17 cellular contexts compared by ENCODE assay signal in genomic region chr2:7953184-7953583, GRCh38.
"Had no signal": no experiment of that assay in that cellular context is flagged by ENCODE, and none has a peak within 500 bp of the region (broad histone marks: within the 10 kb centered on the region; RNA-seq: fewer than 3 reads in every experiment).

No MANE protein-coding gene starts in this region.

- H3K79me2 ChIP-seq: parathyroid adenoma had no signal

- DNase-seq: activated CD4-positive, alpha-beta T cell treated with anti-CD3 and anti-CD28 coated beads, Interleukin-2, amount 10 ng/mL, durations not matched to agents 24 days and 14 days; activated CD8-positive, alpha-beta T cell treated with anti-CD3 and anti-CD28 coated beads, Interleukin-2, amount 10 ng/mL, durations not matched to agents 7 days and 5 days; activated naive CD4-positive, alpha-beta T cell treated with anti-CD3 and anti-CD28 coated beads, Interleukin-2, amount 50 U/mL, for 16 hours; activated T-cell treated with anti-CD3 and anti-CD28 coated beads, Interleukin-2, amount 50 U/mL, for 24 hours; aorta; colonic mucosa; foreskin keratinocyte; hippocampal formation; left cardiac atrium; lower lobe of right lung; natural killer cell; stimulated activated CD4-positive, alpha-beta T cell treated with anti-CD3 and anti-CD28 coated beads, Interleukin-4, amount 100 ng/mL, for 1 hour; stomach; upper lobe of left lung had no signal

- H3K4me1 ChIP-seq: colonic mucosa, foreskin keratinocyte, lower lobe of right lung, parathyroid adenoma, stomach, upper lobe of left lung had no signal

- H3K9me3 ChIP-seq: colonic mucosa, lower lobe of right lung, stomach, thoracic aorta, upper lobe of left lung had no signal

- H3K4me3 ChIP-seq: colonic mucosa, lower lobe of right lung, smooth muscle cell, stomach, thoracic aorta, upper lobe of left lung had no signal

- H3K36me3 ChIP-seq: colonic mucosa, lower lobe of right lung, stomach, thoracic aorta, upper lobe of left lung had no signal

- ATAC-seq: activated CD8-positive, alpha-beta T cell treated with anti-CD3 and anti-CD28 coated beads, Interleukin-2, amount 10 ng/mL, durations not matched to agents 7 days and 5 days; foreskin keratinocyte; left cardiac atrium; lower lobe of right lung; natural killer cell had no signal

- H3K9ac ChIP-seq: parathyroid adenoma had no signal

- H2AFZ ChIP-seq: parathyroid adenoma had no signal

- H3K4me2 ChIP-seq: smooth muscle cell had no signal

- H3K27ac ChIP-seq: colonic mucosa, foreskin keratinocyte, lower lobe of right lung, parathyroid adenoma, stomach, thoracic aorta, upper lobe of left lung had no signal

- H3K27me3 ChIP-seq: colonic mucosa, foreskin keratinocyte, upper lobe of left lung had no signal
